Comparison of ENCODE assay signal across 8 cellular contexts in genomic region chr19:1213391-1214286, GRCh38. TPM values are rescaled to one million over a fixed set of nuclear protein-coding genes. Genes with fewer than 3 reads are reported as not detected.
DNase-seq lines count a peak whose midpoint lies in the region; ATAC-seq lines count a peak whose summit lies in the region.

No MANE protein-coding gene starts in this region.

- peak overlapping the region; percentile 89 for H3K27ac ChIP-seq in cingulate gyrus (ENCODE audit: low read depth, low read length)

- peaks cover 22% of the 10 kb centered on the region for H3K4me1 Mint-ChIP-seq in stimulated activated naive CD8-positive, alpha-beta T cell treated with anti-CD3 and anti-CD28 coated beads, Interleukin-15, Interleukin-2, amounts not matched to agents 100 ng/mL and 50 ng/mL, for 24 hours (ENCODE audit: low read depth)

- no peaks in the 10 kb centered on the region for H3K9me3 Mint-ChIP-seq in stimulated activated naive CD8-positive, alpha-beta T cell treated with anti-CD3 and anti-CD28 coated beads, Interleukin-15, Interleukin-2, amounts not matched to agents 100 ng/mL and 50 ng/mL, for 24 hours

- DNase-seq in SIG-M5 treated with dmso at 0.1 percent for 504 hours (lab: John Stamatoyannopoulos, UW; ENCODE audit: unreplicated experiment) (peak; percentile 35), SIG-M5 (lab: John Stamatoyannopoulos, UW) (no peak), T-helper 22 cell (ENCODE audit: low read depth) (peak; percentile 65), lung microvascular endothelial cell (ENCODE audit: low read depth in 2 of 2) (peak; percentile 90 to 94), KG1 (lab: John Stamatoyannopoulos, UW) (no peak)

- peak overlapping the region; percentile 67 for H3K4me3 Mint-ChIP-seq in stimulated activated naive CD8-positive, alpha-beta T cell treated with anti-CD3 and anti-CD28 coated beads, Interleukin-15, Interleukin-2, amounts not matched to agents 100 ng/mL and 50 ng/mL, for 24 hours

- no peak for ATAC-seq in GM19452 (IDR thresholded peaks at IDR 0.05; ENCODE audit: unreplicated experiment)

- peak overlapping the region; percentile 93 for H3K27ac Mint-ChIP-seq in stimulated activated naive CD8-positive, alpha-beta T cell treated with anti-CD3 and anti-CD28 coated beads, Interleukin-15, Interleukin-2, amounts not matched to agents 100 ng/mL and 50 ng/mL, for 24 hours

- no peaks in the 10 kb centered on the region for H3K27me3 Mint-ChIP-seq in stimulated activated naive CD8-positive, alpha-beta T cell treated with anti-CD3 and anti-CD28 coated beads, Interleukin-15, Interleukin-2, amounts not matched to agents 100 ng/mL and 50 ng/mL, for 24 hours

- H3K36me3 Mint-ChIP-seq in stimulated activated naive CD8-positive, alpha-beta T cell treated with anti-CD3 and anti-CD28 coated beads, Interleukin-15, Interleukin-2, amounts not matched to agents 100 ng/mL and 50 ng/mL, for 24 hours (ENCODE audit: low read depth) = peaks cover 16% of the 10 kb centered on the region

RNA-seq across cellular contexts. Expression of gene STK11, which starts 8.1 kb away (rescaled TPM):
- 46.6 and 70.4 TPM in 2 replicates for total RNA-seq in lung microvascular endothelial cell

RNA-seq across cellular contexts. Expression of gene CBARP, which starts 24.2 kb away (rescaled TPM):
- 0.65 and 1.2 TPM in 2 replicates for total RNA-seq in lung microvascular endothelial cell

RNA-seq across cellular contexts. Expression of gene ATP5F1D, which starts 27.9 kb away (rescaled TPM):
- 15.7 and 16.3 TPM in 2 replicates for total RNA-seq in lung microvascular endothelial cell

RNA-seq across cellular contexts. Expression of gene MIDN, which starts 34.7 kb away (rescaled TPM):
- 3.2 and 5.4 TPM in 2 replicates for total RNA-seq in lung microvascular endothelial cell

RNA-seq across cellular contexts. Expression of gene SBNO2, which starts 39.6 kb away (rescaled TPM):
- 14.8 and 28.2 TPM in 2 replicates for total RNA-seq in lung microvascular endothelial cell

Comparison
In these comparisons a context has a peak if more than half of its experiments do, and no peak if none do; other contexts are left out.
1. DNase-seq: peak in SIG-M5 treated with dmso at 0.1 percent for 504 hours (single experiment), T-helper 22 cell (single experiment) and lung microvascular endothelial cell (2 of 2); none in SIG-M5 (single experiment) and KG1 (single experiment).